8 cellular contexts compared by ENCODE assay signal in genomic region chr1:27992271-27992670, GRCh38.
DNase-seq lines count a peak whose midpoint lies in the region; ATAC-seq lines count a peak whose summit lies in the region.

No MANE protein-coding gene starts in this region.

- DNase-seq in KBM-7 (peak; percentile 46), HAP-1 (ENCODE audit: low spot score in 2 of 2) (no peak), NCI-H774 (lab: John Stamatoyannopoulos, UW) (no peak), amniotic stem cell (lab: John Stamatoyannopoulos, UW) (no peak)
- DNase-seq in activated CD4-positive, alpha-beta T cell treated with anti-CD3 and anti-CD28 coated beads, Interleukin-2, amount 50 U/mL, for 48 hours, result peak; percentile 39 to 46
- peak; percentile 47 for DNase-seq in effector CD4-positive, alpha-beta T cell
- peak; percentile 28 to 42 for DNase-seq in stimulated activated CD4-positive, alpha-beta T cell treated with anti-CD3 and anti-CD28 coated beads, Interleukin-4, amount 100 ng/mL, for 4 hours

- in situ Hi-C loops in KBM-7 (cut with MboI; ENCODE audit: low pct_unique_long_range_greater_than_20kb, low sequenced_read_pairs) (loop anchor here (25.0 kb wide), 1 partner anchor 130 kb away; the partner anchor contains the start of gene THEMIS2), HAP-1 (cut with MboI; ENCODE audit: low sequenced_read_pairs) (no loop called here)

- no peak for ATAC-seq in GM19455 (IDR thresholded peaks at IDR 0.05; ENCODE audit: unreplicated experiment)

- no peaks in the 10 kb centered on the region for H3K4me1 ChIP-seq in HAP-1

- H3K27me3 ChIP-seq in HAP-1 (ENCODE audit: low read depth), result no peaks in the 10 kb centered on the region

- H3K36me3 ChIP-seq in HAP-1 (replicated peaks), result peaks cover 55% of the 10 kb centered on the region

- no peaks in the 10 kb centered on the region for H3K9me3 ChIP-seq in HAP-1

- no peak overlapping the region for H3K4me3 ChIP-seq in HAP-1

Comparison
In these comparisons a context has a peak if more than half of its experiments do, and no peak if none do; other contexts are left out.
1. DNase-seq: peak in KBM-7 (single experiment), activated CD4-positive, alpha-beta T cell treated with anti-CD3 and anti-CD28 coated beads, Interleukin-2, amount 50 U/mL, for 48 hours (2 of 2), effector CD4-positive, alpha-beta T cell (single experiment) and stimulated activated CD4-positive, alpha-beta T cell treated with anti-CD3 and anti-CD28 coated beads, Interleukin-4, amount 100 ng/mL, for 4 hours (2 of 2); none in HAP-1 (0 of 2), NCI-H774 (single experiment) and amniotic stem cell (single experiment).